ENCODE assay signal across 1 cellular context in genomic region chr3:193660698-193661400, GRCh38.
TF ChIP-seq lines count a peak whose summit lies in the region.

No MANE protein-coding gene starts in this region.

TF ChIP-seq in K562, 482 proteins besides CTCF, POLR2A, EP300 and RAD21 (continued from another document and continues in another):
- TF ChIP-seq NUFIP1 (IDR thresholded peaks at IDR 0.05; ENCODE audit: partially characterized antibody) = peak; percentile 78
- TF ChIP-seq CBFA2T3 (IDR thresholded peaks at IDR 0.05) = peak; percentile 100
- 0 out of 2 replicates have a peak, but pooled peaks have one; percentile 46 for TF ChIP-seq ZNF75A (CRISPR knock-in tag; IDR thresholded peaks at IDR 0.05)
- TF ChIP-seq MIER1 (IDR thresholded peaks at IDR 0.05; ENCODE audit: low read depth) = no peak
- TF ChIP-seq, protein P1, sequence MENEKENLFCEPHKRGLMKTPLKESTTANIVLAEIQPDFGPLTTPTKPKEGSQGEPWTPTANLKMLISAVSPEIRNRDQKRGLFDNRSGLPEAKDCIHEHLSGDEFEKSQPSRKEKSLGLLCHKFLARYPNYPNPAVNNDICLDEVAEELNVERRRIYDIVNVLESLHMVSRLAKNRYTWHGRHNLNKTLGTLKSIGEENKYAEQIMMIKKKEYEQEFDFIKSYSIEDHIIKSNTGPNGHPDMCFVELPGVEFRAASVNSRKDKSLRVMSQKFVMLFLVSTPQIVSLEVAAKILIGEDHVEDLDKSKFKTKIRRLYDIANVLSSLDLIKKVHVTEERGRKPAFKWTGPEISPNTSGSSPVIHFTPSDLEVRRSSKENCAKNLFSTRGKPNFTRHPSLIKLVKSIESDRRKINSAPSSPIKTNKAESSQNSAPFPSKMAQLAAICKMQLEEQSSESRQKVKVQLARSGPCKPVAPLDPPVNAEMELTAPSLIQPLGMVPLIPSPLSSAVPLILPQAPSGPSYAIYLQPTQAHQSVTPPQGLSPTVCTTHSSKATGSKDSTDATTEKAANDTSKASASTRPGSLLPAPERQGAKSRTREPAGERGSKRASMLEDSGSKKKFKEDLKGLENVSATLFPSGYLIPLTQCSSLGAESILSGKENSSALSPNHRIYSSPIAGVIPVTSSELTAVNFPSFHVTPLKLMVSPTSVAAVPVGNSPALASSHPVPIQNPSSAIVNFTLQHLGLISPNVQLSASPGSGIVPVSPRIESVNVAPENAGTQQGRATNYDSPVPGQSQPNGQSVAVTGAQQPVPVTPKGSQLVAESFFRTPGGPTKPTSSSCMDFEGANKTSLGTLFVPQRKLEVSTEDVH (IDR thresholded peaks at IDR 0.05; ENCODE audit: low read depth, partially characterized antibody) = no peak
- no peak for TF ChIP-seq HCFC1 (IDR thresholded peaks at IDR 0.05; ENCODE audit: low read depth, low read length)
- no peak for TF ChIP-seq E4F1 (CRISPR knock-in tag; IDR thresholded peaks at IDR 0.05; ENCODE audit: borderline replicate concordance)
- peak; percentile 6; the same call in 1 of the 2 replicates for TF ChIP-seq MAFK (IDR thresholded peaks at IDR 0.05; ENCODE audit: low read length)
- TF ChIP-seq SNRNP70 (optimal IDR thresholded peaks at IDR 0.05; ENCODE audit: low read depth, low read length) = no peak
- no peak for TF ChIP-seq SAP30 (IDR thresholded peaks at IDR 0.05; ENCODE audit: borderline replicate concordance, insufficient read depth, low read depth, low read length, poor library complexity, severe bottlenecking)
- TF ChIP-seq PURB (CRISPR knock-in tag; IDR thresholded peaks at IDR 0.05; ENCODE audit: low read depth) = no peak
- no peak for TF ChIP-seq ZNF347 (CRISPR knock-in tag; IDR thresholded peaks at IDR 0.05; ENCODE audit: low read depth)
- no peak for TF ChIP-seq BRD4 (IDR thresholded peaks at IDR 0.05)
- no peak for TF ChIP-seq ZNF124 (CRISPR knock-in tag; IDR thresholded peaks at IDR 0.05)
- TF ChIP-seq TAF1 (IDR thresholded peaks at IDR 0.05; ENCODE audit: control insufficient read depth, extremely low read depth, insufficient read depth, low read length, severe bottlenecking) = peak; percentile 33
- TF ChIP-seq ZNF584 (CRISPR knock-in tag; IDR thresholded peaks at IDR 0.05; ENCODE audit: low read depth) = peak; percentile 94
- no peak for TF ChIP-seq TAF15 (IDR thresholded peaks at IDR 0.05; ENCODE audit: low read depth, low read length)
- no peak for TF ChIP-seq ZSCAN29 (IDR thresholded peaks at IDR 0.05)
- no peak for TF ChIP-seq ETV6 (IDR thresholded peaks at IDR 0.05; ENCODE audit: borderline replicate concordance in 1 of 2, low read depth in 2 of 2, low read length in 1 of 2)
- TF ChIP-seq ETV6 (CRISPR knock-in tag; IDR thresholded peaks at IDR 0.05; ENCODE audit: borderline replicate concordance) = no peak
- TF ChIP-seq CBX8 (IDR thresholded peaks at IDR 0.05; ENCODE audit: borderline replicate concordance, extremely low read depth, low read depth, low read length, poor library complexity, severe bottlenecking) = no peak
- TF ChIP-seq, protein P2, sequence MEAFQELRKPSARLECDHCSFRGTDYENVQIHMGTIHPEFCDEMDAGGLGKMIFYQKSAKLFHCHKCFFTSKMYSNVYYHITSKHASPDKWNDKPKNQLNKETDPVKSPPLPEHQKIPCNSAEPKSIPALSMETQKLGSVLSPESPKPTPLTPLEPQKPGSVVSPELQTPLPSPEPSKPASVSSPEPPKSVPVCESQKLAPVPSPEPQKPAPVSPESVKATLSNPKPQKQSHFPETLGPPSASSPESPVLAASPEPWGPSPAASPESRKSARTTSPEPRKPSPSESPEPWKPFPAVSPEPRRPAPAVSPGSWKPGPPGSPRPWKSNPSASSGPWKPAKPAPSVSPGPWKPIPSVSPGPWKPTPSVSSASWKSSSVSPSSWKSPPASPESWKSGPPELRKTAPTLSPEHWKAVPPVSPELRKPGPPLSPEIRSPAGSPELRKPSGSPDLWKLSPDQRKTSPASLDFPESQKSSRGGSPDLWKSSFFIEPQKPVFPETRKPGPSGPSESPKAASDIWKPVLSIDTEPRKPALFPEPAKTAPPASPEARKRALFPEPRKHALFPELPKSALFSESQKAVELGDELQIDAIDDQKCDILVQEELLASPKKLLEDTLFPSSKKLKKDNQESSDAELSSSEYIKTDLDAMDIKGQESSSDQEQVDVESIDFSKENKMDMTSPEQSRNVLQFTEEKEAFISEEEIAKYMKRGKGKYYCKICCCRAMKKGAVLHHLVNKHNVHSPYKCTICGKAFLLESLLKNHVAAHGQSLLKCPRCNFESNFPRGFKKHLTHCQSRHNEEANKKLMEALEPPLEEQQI (IDR thresholded peaks at IDR 0.05) = peak; percentile 98
- TF ChIP-seq ETS1 (conservative IDR thresholded peaks at IDR 0.05; ENCODE audit: control insufficient read depth, low read depth, low read length) = no peak
- TF ChIP-seq WHSC1 (IDR thresholded peaks at IDR 0.05; ENCODE audit: low read length) = no peak
- TF ChIP-seq FOXK2 (conservative IDR thresholded peaks at IDR 0.05 in 1 of 2, IDR thresholded peaks at IDR 0.05 in 1 of 2; ENCODE audit: low read depth in 2 of 2) = peak in 1 of 2 experiments; percentile 69
- no peak for TF ChIP-seq ZNF695 (CRISPR knock-in tag; IDR thresholded peaks at IDR 0.05)
- no peak for TF ChIP-seq FUS (optimal IDR thresholded peaks at IDR 0.05; ENCODE audit: low read depth, low read length)
- TF ChIP-seq EGR1 (conservative IDR thresholded peaks at IDR 0.05) = no peak
- no peak for TF ChIP-seq KDM5B (IDR thresholded peaks at IDR 0.05; ENCODE audit: insufficient replicate concordance, low read depth, low read length)
- TF ChIP-seq ZNF253 (CRISPR knock-in tag; conservative IDR thresholded peaks at IDR 0.05) = no peak
- no peak for TF ChIP-seq NR2F6 (CRISPR knock-in tag; IDR thresholded peaks at IDR 0.05)
- peak; percentile 98 for TF ChIP-seq STAT5A (IDR thresholded peaks at IDR 0.05; ENCODE audit: borderline replicate concordance, low read length)
- no peak for TF ChIP-seq HDAC6 (IDR thresholded peaks at IDR 0.05; ENCODE audit: low read depth, low read length)
- no peak for TF ChIP-seq NR2C2 (CRISPR knock-in tag; IDR thresholded peaks at IDR 0.05)
- peak; percentile 18; the same call in 1 of the 2 replicates for TF ChIP-seq NR2C2 (tag; IDR thresholded peaks at IDR 0.05)
- TF ChIP-seq GTF2A2 (tag; IDR thresholded peaks at IDR 0.05) = no peak
- TF ChIP-seq, protein P3, sequence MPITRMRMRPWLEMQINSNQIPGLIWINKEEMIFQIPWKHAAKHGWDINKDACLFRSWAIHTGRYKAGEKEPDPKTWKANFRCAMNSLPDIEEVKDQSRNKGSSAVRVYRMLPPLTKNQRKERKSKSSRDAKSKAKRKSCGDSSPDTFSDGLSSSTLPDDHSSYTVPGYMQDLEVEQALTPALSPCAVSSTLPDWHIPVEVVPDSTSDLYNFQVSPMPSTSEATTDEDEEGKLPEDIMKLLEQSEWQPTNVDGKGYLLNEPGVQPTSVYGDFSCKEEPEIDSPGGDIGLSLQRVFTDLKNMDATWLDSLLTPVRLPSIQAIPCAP (CRISPR knock-in tag; IDR thresholded peaks at IDR 0.05; ENCODE audit: borderline replicate concordance) = no peak
- TF ChIP-seq TBP (optimal IDR thresholded peaks at IDR 0.05; ENCODE audit: low read depth, low read length) = no peak
- TF ChIP-seq RBM17 (IDR thresholded peaks at IDR 0.05; ENCODE audit: borderline replicate concordance, low read depth, low read length) = no peak
- TF ChIP-seq BCL6 (CRISPR knock-in tag; IDR thresholded peaks at IDR 0.05) = peak; percentile 85; the same call in 1 of the 2 replicates
- no peak for TF ChIP-seq MXD1 (CRISPR knock-in tag; IDR thresholded peaks at IDR 0.05; ENCODE audit: borderline replicate concordance, poor library complexity, severe bottlenecking)
- peak; percentile 93 for TF ChIP-seq NEUROD1 (IDR thresholded peaks at IDR 0.05; ENCODE audit: borderline replicate concordance, low read depth, low read length, partially characterized antibody)
- TF ChIP-seq ZNF586 (CRISPR knock-in tag; conservative IDR thresholded peaks at IDR 0.05) = no peak
- peak; percentile 100 for TF ChIP-seq TAL1 (IDR thresholded peaks at IDR 0.05)
- TF ChIP-seq, protein P4, sequence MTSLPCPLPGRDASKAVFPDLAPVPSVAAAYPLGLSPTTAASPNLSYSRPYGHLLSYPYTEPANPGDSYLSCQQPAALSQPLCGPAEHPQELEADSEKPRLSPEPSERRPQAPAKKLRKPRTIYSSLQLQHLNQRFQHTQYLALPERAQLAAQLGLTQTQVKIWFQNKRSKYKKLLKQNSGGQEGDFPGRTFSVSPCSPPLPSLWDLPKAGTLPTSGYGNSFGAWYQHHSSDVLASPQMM (CRISPR knock-in tag; IDR thresholded peaks at IDR 0.05) = no peak
- TF ChIP-seq TOE1 (IDR thresholded peaks at IDR 0.05; ENCODE audit: borderline replicate concordance) = peak; percentile 76; the same call in 1 of the 2 replicates
- no peak for TF ChIP-seq TOE1 (CRISPR knock-in tag; IDR thresholded peaks at IDR 0.05; ENCODE audit: borderline replicate concordance, low read depth)
- TF ChIP-seq FOXM1 (IDR thresholded peaks at IDR 0.05; ENCODE audit: low read depth) = peak; percentile 98
- no peak for TF ChIP-seq FOXM1 (CRISPR knock-in tag; IDR thresholded peaks at IDR 0.05; ENCODE audit: low read depth)
- TF ChIP-seq, protein P5, sequence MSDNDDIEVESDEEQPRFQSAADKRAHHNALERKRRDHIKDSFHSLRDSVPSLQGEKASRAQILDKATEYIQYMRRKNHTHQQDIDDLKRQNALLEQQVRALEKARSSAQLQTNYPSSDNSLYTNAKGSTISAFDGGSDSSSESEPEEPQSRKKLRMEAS (CRISPR knock-in tag; IDR thresholded peaks at IDR 0.05) = no peak
- peak; percentile 80 for TF ChIP-seq EP400 (IDR thresholded peaks at IDR 0.05)
- no peak for TF ChIP-seq NR3C1 (CRISPR knock-in tag; IDR thresholded peaks at IDR 0.05)
- TF ChIP-seq ZBTB9 (CRISPR knock-in tag; IDR thresholded peaks at IDR 0.05) = peak; percentile 83
- TF ChIP-seq SMAD3 (CRISPR knock-in tag; conservative IDR thresholded peaks at IDR 0.05) = peak; percentile 94
- TF ChIP-seq ATF1 (CRISPR knock-in tag; IDR thresholded peaks at IDR 0.05) = no peak
- peak; percentile 72 for TF ChIP-seq ATF1 (tag; IDR thresholded peaks at IDR 0.05)
- TF ChIP-seq ILF3 (IDR thresholded peaks at IDR 0.05; ENCODE audit: borderline replicate concordance) = peak; percentile 86; the same call in 1 of the 2 replicates
- no peak for TF ChIP-seq U2AF2 (optimal IDR thresholded peaks at IDR 0.05; ENCODE audit: low read depth, low read length)
- no peak for TF ChIP-seq KAT2B (IDR thresholded peaks at IDR 0.05; ENCODE audit: low read depth, low read length)
